Comparison of ENCODE assay signal across 25 cellular contexts in the genomic region with DNA sequence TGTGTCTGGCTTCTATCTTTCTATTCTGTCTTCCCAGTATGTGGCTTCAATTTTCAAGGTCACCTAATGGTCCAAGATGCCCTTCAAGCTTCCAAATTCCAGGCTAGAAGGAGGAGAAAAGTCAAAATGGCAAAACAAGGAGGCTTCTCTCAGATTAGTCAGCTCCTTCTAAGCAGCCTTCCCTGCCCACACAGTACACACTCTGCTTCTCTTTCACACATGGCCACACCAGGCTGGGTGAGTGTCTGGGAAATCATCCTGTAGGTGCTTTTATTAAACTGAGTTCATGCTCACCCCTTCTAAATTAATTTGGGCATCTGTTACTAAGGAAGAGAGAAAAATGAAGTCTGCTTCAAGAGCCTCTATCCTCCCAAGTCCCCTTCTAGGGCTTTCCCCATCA.
"Had no signal": no experiment of that assay in that cellular context is flagged by ENCODE, and none has a peak within 500 bp of the region (broad histone marks: within the 10 kb centered on the region; RNA-seq: fewer than 3 reads in every experiment).

No MANE protein-coding gene starts in this region.

- DNase-seq: activated CD4-positive, alpha-beta memory T cell treated with anti-CD3 and anti-CD28 coated beads for 36 hours; activated CD4-positive, alpha-beta T cell treated with anti-CD3 and anti-CD28 coated beads, Interleukin-2, amount 10 ng/mL, durations not matched to agents 7 days and 5 days; activated CD4-positive, CD25-positive, alpha-beta regulatory T cell; activated CD8-positive, alpha-beta memory T cell treated with anti-CD3 and anti-CD28 coated beads for 24 hours; activated gamma-delta T cell; activated naive CD4-positive, alpha-beta T cell treated with anti-CD3 and anti-CD28 coated beads, Interleukin-2, amount 10 ng/mL, durations not matched to agents 7 days and 5 days; activated naive CD8-positive, alpha-beta T cell treated with anti-CD3 and anti-CD28 coated beads for 36 hours; activated T-cell treated with anti-CD3 and anti-CD28 coated beads, Interleukin-2, amount 50 U/mL, for 48 hours; cerebellar nuclear complex; MG63; NCI-H1105 treated with DMSO at 0.1 percent for 48 hours; NCI-H1436 treated with DMSO at 0.1 percent for 48 hours; NCI-H187; NCI-H2081; NCI-H446 treated with DMSO at 0.1 percent for 48 hours; NCI-H526 treated with DMSO at 0.1 percent for 48 hours; NCI-H82; Peyer's patch; Right ventricle myocardium superior; SJCRH30; SK-N-SH; T-helper 1 cell had no signal

- ATAC-seq: activated T-helper 17 cell treated with anti-CD3 and anti-CD28 coated beads, Interleukin-2, amount 50 U/mL, for 72 hours had no signal

- H3K9me3 Mint-ChIP-seq: activated CD4-positive, alpha-beta memory T cell treated with anti-CD3 and anti-CD28 coated beads for 36 hours; activated CD4-positive, alpha-beta T cell treated with anti-CD3 and anti-CD28 coated beads, Interleukin-2, amount 10 ng/mL, durations not matched to agents 7 days and 5 days; activated naive CD4-positive, alpha-beta T cell treated with anti-CD3 and anti-CD28 coated beads, Interleukin-2, amount 10 ng/mL, durations not matched to agents 7 days and 5 days; activated naive CD8-positive, alpha-beta T cell treated with anti-CD3 and anti-CD28 coated beads for 36 hours; activated T-helper 17 cell treated with anti-CD3 and anti-CD28 coated beads, Interleukin-2, amount 50 U/mL, for 72 hours had no signal

- H3K9ac ChIP-seq: SK-N-SH had no signal

- H3K27ac ChIP-seq: Peyer's patch, RWPE1, SJCRH30, VCaP had no signal

- H3K9me3 ChIP-seq: MG63, Peyer's patch, SJCRH30, SK-N-SH had no signal

- H3K36me3 ChIP-seq: MG63, Peyer's patch, SJCRH30 had no signal

- H3K4me3 ChIP-seq: MG63, Peyer's patch, SJCRH30 had no signal

- H3K4me3 Mint-ChIP-seq: activated CD4-positive, alpha-beta memory T cell treated with anti-CD3 and anti-CD28 coated beads for 36 hours; activated CD4-positive, alpha-beta T cell treated with anti-CD3 and anti-CD28 coated beads, Interleukin-2, amount 10 ng/mL, durations not matched to agents 7 days and 5 days; activated naive CD4-positive, alpha-beta T cell treated with anti-CD3 and anti-CD28 coated beads, Interleukin-2, amount 10 ng/mL, durations not matched to agents 7 days and 5 days; activated naive CD8-positive, alpha-beta T cell treated with anti-CD3 and anti-CD28 coated beads for 36 hours; activated T-helper 17 cell treated with anti-CD3 and anti-CD28 coated beads, Interleukin-2, amount 50 U/mL, for 72 hours had no signal

- H3K4me1 ChIP-seq: Peyer's patch, SJCRH30 had no signal

- H3K27ac Mint-ChIP-seq: activated CD4-positive, alpha-beta memory T cell treated with anti-CD3 and anti-CD28 coated beads for 36 hours; activated CD4-positive, alpha-beta T cell treated with anti-CD3 and anti-CD28 coated beads, Interleukin-2, amount 10 ng/mL, durations not matched to agents 7 days and 5 days; activated naive CD4-positive, alpha-beta T cell treated with anti-CD3 and anti-CD28 coated beads, Interleukin-2, amount 10 ng/mL, durations not matched to agents 7 days and 5 days; activated naive CD8-positive, alpha-beta T cell treated with anti-CD3 and anti-CD28 coated beads for 36 hours; activated T-helper 17 cell treated with anti-CD3 and anti-CD28 coated beads, Interleukin-2, amount 50 U/mL, for 72 hours had no signal

- H3K36me3 Mint-ChIP-seq: activated CD4-positive, alpha-beta memory T cell treated with anti-CD3 and anti-CD28 coated beads for 36 hours; activated naive CD4-positive, alpha-beta T cell treated with anti-CD3 and anti-CD28 coated beads, Interleukin-2, amount 10 ng/mL, durations not matched to agents 7 days and 5 days; activated naive CD8-positive, alpha-beta T cell treated with anti-CD3 and anti-CD28 coated beads for 36 hours had no signal

- H3K27me3 Mint-ChIP-seq: activated CD4-positive, alpha-beta T cell treated with anti-CD3 and anti-CD28 coated beads, Interleukin-2, amount 10 ng/mL, durations not matched to agents 7 days and 5 days; activated naive CD8-positive, alpha-beta T cell treated with anti-CD3 and anti-CD28 coated beads for 36 hours had no signal

- H3K4me1 Mint-ChIP-seq: activated T-helper 17 cell treated with anti-CD3 and anti-CD28 coated beads, Interleukin-2, amount 50 U/mL, for 72 hours had no signal

- H3K4me2 ChIP-seq: SK-N-SH had no signal

- H3K27me3 ChIP-seq: MG63, Peyer's patch, SJCRH30 had no signal
